7 cellular contexts compared by ENCODE assay signal in the genomic region with DNA sequence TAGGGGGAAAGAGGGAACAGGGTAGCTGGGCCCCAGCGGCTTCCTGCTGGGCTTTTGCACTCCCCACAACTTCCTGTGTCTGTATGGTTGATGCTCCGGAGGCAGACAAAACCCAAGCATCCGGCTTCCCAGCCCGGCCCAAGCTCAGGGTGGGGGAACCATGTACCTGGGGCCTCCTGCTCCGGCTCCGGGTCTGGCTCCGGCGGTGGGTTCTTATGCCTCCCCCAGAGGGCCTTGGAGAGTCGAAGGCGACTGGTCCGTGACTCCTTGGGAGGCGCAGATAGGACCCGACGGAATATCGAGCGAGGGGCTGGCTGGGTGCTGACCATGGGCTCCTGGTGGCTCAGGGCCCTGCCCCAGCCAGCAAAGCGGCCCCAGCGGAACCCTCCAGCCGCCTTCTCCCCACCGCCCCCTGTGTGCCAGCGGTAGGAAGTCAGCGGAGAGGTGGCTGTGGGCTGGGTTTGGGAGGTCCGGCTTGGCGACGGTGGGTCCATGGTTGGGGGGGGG. TPM values are rescaled to one million over a fixed set of nuclear protein-coding genes. Genes with fewer than 3 reads are reported as not detected.
A peak's percentile ranks its signal among the peaks of the same experiment; 100 is the strongest.
DNase-seq lines count a peak whose midpoint lies in the region; ATAC-seq lines count a peak whose summit lies in the region.

No MANE protein-coding gene starts in this region.

- H3K27ac ChIP-seq in adipose tissue (ENCODE audit: low read depth, low read length) (peak overlapping the region; percentile 46), skeletal muscle tissue (ENCODE audit: low read depth, low read length) (no peak overlapping the region)

- DNase-seq in H7 (peak; percentile 70), T-helper 22 cell (ENCODE audit: low read depth) (peak; percentile 74), NCI-H510A treated with DMSO at 0.1 percent for 48 hours (lab: John Stamatoyannopoulos, UW) (no peak), cerebellar cortex (ENCODE audit: low spot score) (no peak)

- ATAC-seq in GM21381 (IDR thresholded peaks at IDR 0.05; ENCODE audit: unreplicated experiment) = no peak

- H3K36me3 ChIP-seq in H7 (replicated peaks; ENCODE audit: control insufficient read depth, insufficient read depth, low read length) (no peaks in the 10 kb centered on the region), skeletal muscle tissue (ENCODE audit: control insufficient read depth in 3 of 3, insufficient read depth in 3 of 3, low read length in 3 of 3) (no peaks in the 10 kb centered on the region)

- 18 to 29% (median 28%) methylated on average over 24 to 25 of the region's 25 CpGs for WGBS in adipose tissue, 3 donors

- H3K9ac ChIP-seq in skeletal muscle tissue (ENCODE audit: low read depth in 1 of 3, low read length in 3 of 3) = peak overlapping the region in 2 of 3 donors; percentile 32 to 33

- H3K4me3 ChIP-seq in H7 (ENCODE audit: insufficient read depth, low read depth, low read length) (peak overlapping the region; percentile 29; the same call in 1 of the 2 replicates), skeletal muscle tissue (ENCODE audit: low read length in 3 of 3) (peak overlapping the region in 2 of 3 donors; percentile 35 to 43)

- H3K9me3 ChIP-seq in skeletal muscle tissue (ENCODE audit: control insufficient read depth in 3 of 3, low read length in 3 of 3) = no peaks in the 10 kb centered on the region

- peaks cover 0 to 5% (median 0%) of the 10 kb centered on the region in 3 donors for H3K4me1 ChIP-seq in skeletal muscle tissue (ENCODE audit: control insufficient read depth in 3 of 3, insufficient read depth in 3 of 3, low read length in 3 of 3)

- H3K27me3 ChIP-seq in H7 (ENCODE audit: control insufficient read depth, insufficient read depth, low read length) (peaks cover 16% of the 10 kb centered on the region), skeletal muscle tissue (ENCODE audit: control insufficient read depth in 3 of 3, insufficient read depth in 3 of 3, low read length in 3 of 3) (peaks cover 10 to 27% (median 14%) of the 10 kb centered on the region in 3 donors)

RNA-seq across cellular contexts. Expression of a gene that starts 0.4 kb away (rescaled TPM):
- total RNA-seq in H7 (2014; rRNA removed; shearing (Covaris generic)) = not detected in 2 replicates
- 1 to 10 TPM in 2 of 3 donors, under 1 TPM in 1; 0.86 to 3.9 (median 3.3) TPM for polyA plus RNA-seq in adipose tissue
- total RNA-seq in skeletal muscle tissue = 0.52 TPM

RNA-seq across cellular contexts. Expression of a gene that starts 14.2 kb away (rescaled TPM):
- 16.1 and 17.6 TPM in 2 replicates for total RNA-seq in H7 (2014; rRNA removed; shearing (Covaris generic))
- polyA plus RNA-seq in adipose tissue = 10 to 100 TPM; 15.3 to 37.3 (median 22.3) TPM
- 3.7 TPM for total RNA-seq in skeletal muscle tissue

RNA-seq across cellular contexts. Expression of a gene that starts 15.4 kb away (rescaled TPM):
- not detected in 2 replicates for total RNA-seq in H7 (2014; rRNA removed; shearing (Covaris generic))
- polyA plus RNA-seq in adipose tissue = under 1 TPM in 1 of 3 donors, not detected in 2; 0.06 TPM
- total RNA-seq in skeletal muscle tissue = not detected

RNA-seq across cellular contexts. Expression of a gene that starts 44.4 kb away (rescaled TPM):
- total RNA-seq in H7 (2014; rRNA removed; shearing (Covaris generic)) = not detected in 2 replicates
- under 1 TPM in 2 of 3 donors, not detected in 1; 0.10 to 0.61 TPM for polyA plus RNA-seq in adipose tissue
- total RNA-seq in skeletal muscle tissue = not detected

RNA-seq across cellular contexts. Expression of a gene that starts 45.1 kb away (rescaled TPM):
- 115 and 168 TPM in 2 replicates for total RNA-seq in H7 (2014; rRNA removed; shearing (Covaris generic))
- 10 to 100 TPM; 40.5 to 79.6 (median 49.9) TPM for polyA plus RNA-seq in adipose tissue
- 39.1 TPM for total RNA-seq in skeletal muscle tissue

Comparison
In these comparisons a context has a peak if more than half of its experiments do, and no peak if none do; other contexts are left out.
1. DNase-seq: peak in H7 (single experiment) and T-helper 22 cell (single experiment); none in NCI-H510A treated with DMSO at 0.1 percent for 48 hours (single experiment) and cerebellar cortex (single experiment).